ENCODE assay signal across 17 cellular contexts in the genomic region with DNA sequence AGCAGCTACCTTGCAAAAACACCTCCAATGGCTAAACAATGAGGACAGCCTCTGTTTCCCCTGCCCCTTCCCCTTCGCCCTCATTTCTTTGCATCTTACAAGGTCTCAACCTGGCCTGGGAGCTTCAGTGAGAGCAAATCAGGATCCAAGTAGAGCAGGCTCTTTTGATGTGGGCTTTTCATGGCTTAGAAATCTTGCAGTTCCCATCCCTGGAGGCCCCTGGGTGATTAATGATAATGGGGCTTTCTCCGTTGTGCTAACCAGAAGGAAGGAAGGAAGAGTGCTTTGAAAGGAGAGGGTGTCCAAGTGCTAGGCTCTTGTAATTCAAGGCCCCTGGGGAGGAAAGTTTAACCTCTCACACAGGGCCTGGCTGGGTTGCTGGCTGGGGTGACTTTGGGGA. TPM values are rescaled to one million over a fixed set of nuclear protein-coding genes. Genes with fewer than 3 reads are reported as not detected.
DNase-seq lines count a peak whose midpoint lies in the region; ATAC-seq and TF ChIP-seq lines count a peak whose summit lies in the region.
"Had no signal": no experiment of that assay in that cellular context is flagged by ENCODE, and none has a peak within 500 bp of the region (broad histone marks: within the 10 kb centered on the region; RNA-seq: fewer than 3 reads in every experiment).

No MANE protein-coding gene starts in this region.

- H4K91ac ChIP-seq in neuronal stem cell (ENCODE audit: low read depth, low read length, poor library complexity) = no peak overlapping the region

- WGBS in neuronal stem cell (ENCODE audit: extremely low coverage in 2 of 2, insufficient read length in 2 of 2, insufficient replicate concordance in 1 of 2), 2 donors = no CpG with 5 or more reads among the region's 2 CpGs

- peak; percentile 87 for ATAC-seq in DND-41 (ENCODE audit: insufficient read depth, low read depth)
- ATAC-seq in HG03175 (IDR thresholded peaks at IDR 0.05; ENCODE audit: unreplicated experiment) = no peak
- ATAC-seq in GM18517 (IDR thresholded peaks at IDR 0.05; ENCODE audit: unreplicated experiment) = no peak
- no peak for ATAC-seq in HG03039 (IDR thresholded peaks at IDR 0.05; ENCODE audit: unreplicated experiment)
- ATAC-seq: GM12878, HCT116 had no signal

- H3K79me1 ChIP-seq in neuronal stem cell (ENCODE audit: low read depth, low read length) = no peaks in the 10 kb centered on the region

- H3K4ac ChIP-seq in neuronal stem cell (ENCODE audit: low read length) = no peak overlapping the region

- H3K4me2 ChIP-seq in DND-41 (ENCODE audit: insufficient read depth, low read length) = no peak overlapping the region
- H3K4me2 ChIP-seq in Loucy (ENCODE audit: low read depth, low read length, poor library complexity, severe bottlenecking) = peak overlapping the region; percentile 50
- no peak overlapping the region for H3K4me2 ChIP-seq in neuronal stem cell (ENCODE audit: insufficient read depth, low read length, poor library complexity, severe bottlenecking)

- no peak overlapping the region for H2BK15ac ChIP-seq in neuronal stem cell (ENCODE audit: low read length)

- no peaks in the 10 kb centered on the region for H3K9me3 ChIP-seq in DND-41 (ENCODE audit: insufficient read depth, low read length, severe bottlenecking)
- no peaks in the 10 kb centered on the region for H3K9me3 ChIP-seq in Loucy (ENCODE audit: insufficient read depth, low read depth, low read length)
- peaks cover 0 to 3% of the 10 kb centered on the region in 2 donors for H3K9me3 ChIP-seq in neuronal stem cell (replicated peaks in 1 of 2; ENCODE audit: control insufficient read depth in 2 of 2, insufficient read depth in 1 of 2, low read depth in 1 of 2, low read length in 2 of 2)

- peaks cover 11% of the 10 kb centered on the region for H3K27me3 Mint-ChIP-seq in mesothelial cell of epicardium (ENCODE audit: low read depth)

- no peaks in the 10 kb centered on the region for H3K27me3 ChIP-seq in DND-41 (ENCODE audit: insufficient read depth, low read length, poor library complexity)
- H3K27me3 ChIP-seq in Loucy (ENCODE audit: insufficient read depth, low read length, poor library complexity, severe bottlenecking) = no peaks in the 10 kb centered on the region
- H3K27me3 ChIP-seq in neuronal stem cell (ENCODE audit: control insufficient read depth in 3 of 3, insufficient read depth in 3 of 3, low read depth in 1 of 3, low read length in 3 of 3) = peaks cover 0 to 9% (median 2%) of the 10 kb centered on the region in 3 experiments

- H3K9me3 Mint-ChIP-seq in mesothelial cell of epicardium = no peaks in the 10 kb centered on the region
- H3K9me3 Mint-ChIP-seq: CD4-positive, alpha-beta T cell; H9 had no signal

- H3K4me1 ChIP-seq in DND-41 (ENCODE audit: insufficient read depth, low read length) (peaks cover 14% of the 10 kb centered on the region), Loucy (ENCODE audit: insufficient read depth, low read length, poor library complexity, severe bottlenecking) (peaks cover 25% of the 10 kb centered on the region), neuronal stem cell (ENCODE audit: control insufficient read depth in 2 of 2, insufficient read depth in 1 of 2, low read depth in 1 of 2, low read length in 2 of 2) (peaks cover 0 to 6% of the 10 kb centered on the region in 2 donors)

- no peak overlapping the region for H3K23ac ChIP-seq in neuronal stem cell (ENCODE audit: low read depth, low read length, poor library complexity)

- no peak overlapping the region for H2BK5ac ChIP-seq in neuronal stem cell (ENCODE audit: low read length)

- no peak overlapping the region for H3K14ac ChIP-seq in neuronal stem cell (ENCODE audit: low read length)

- no peak for TF ChIP-seq CTCF in DND-41 (IDR thresholded peaks at IDR 0.05; ENCODE audit: borderline replicate concordance, extremely low read depth, low read length, poor library complexity, severe bottlenecking)
- TF ChIP-seq CTCF in Loucy (conservative IDR thresholded peaks at IDR 0.05; ENCODE audit: low read length) = no peak
- TF ChIP-seq CTCF in mesothelial cell of epicardium (IDR thresholded peaks at IDR 0.05; ENCODE audit: unreplicated experiment) = no peak

- no peak overlapping the region for H3K4me3 ChIP-seq in DND-41 (ENCODE audit: low read depth in 1 of 2, low read length in 2 of 2)
- no peak overlapping the region for H3K4me3 ChIP-seq in Loucy (ENCODE audit: low read length, poor library complexity, severe bottlenecking)
- H3K4me3 ChIP-seq in neuronal stem cell (ENCODE audit: low read length in 2 of 2) = no peak overlapping the region
- H3K4me3 ChIP-seq: GM12878, GM23248 had no signal

- DNase-seq in DND-41 = peak; percentile 65
- DNase-seq in mesothelial cell of epicardium (ENCODE audit: low spot score in 2 of 2, unreplicated experiment in 2 of 2) = no peak
- no peak for DNase-seq in neuronal stem cell (ENCODE audit: low spot score)
- DNase-seq in NCI-H446 treated with DMSO at 0.1 percent for 48 hours (lab: John Stamatoyannopoulos, UW) = no peak
- DNase-seq: CD4-positive, alpha-beta T cell; CD8-positive, alpha-beta memory T cell; DMS 273 treated with DMSO at 0.1 percent for 48 hours; DMS79; GM23248; H9 had no signal

- no peaks in the 10 kb centered on the region for H3F3A ChIP-seq in Loucy (ENCODE audit: low read depth)

- no peak overlapping the region for H2AFZ ChIP-seq in DND-41 (ENCODE audit: low read depth, low read length)
- no peak overlapping the region for H2AFZ ChIP-seq in Loucy (ENCODE audit: low read length)
- peak overlapping the region; percentile 4 for H2AFZ ChIP-seq in neuronal stem cell (ENCODE audit: low read length)
- H2AFZ ChIP-seq: GM23248 had no signal

- no peaks in the 10 kb centered on the region for H4K20me1 ChIP-seq in DND-41 (ENCODE audit: insufficient read depth, low read length)
- H4K20me1 ChIP-seq in Loucy (ENCODE audit: insufficient read depth, low read length, poor library complexity, severe bottlenecking) = no peaks in the 10 kb centered on the region

- H2BK12ac ChIP-seq in neuronal stem cell (ENCODE audit: low read length) = no peak overlapping the region

- H3K36me3 ChIP-seq in DND-41 (ENCODE audit: insufficient read depth, low read length) (no peaks in the 10 kb centered on the region), Loucy (ENCODE audit: insufficient read depth, low read length) (no peaks in the 10 kb centered on the region), neuronal stem cell (replicated peaks in 1 of 2; ENCODE audit: control insufficient read depth in 2 of 2, insufficient read depth in 2 of 2, low read length in 2 of 2) (no peaks in the 10 kb centered on the region)

- no peak overlapping the region for H4K8ac ChIP-seq in neuronal stem cell (ENCODE audit: low read depth, low read length)

- H3K9ac ChIP-seq in DND-41 (ENCODE audit: low read depth, low read length) (no peak overlapping the region), Loucy (ENCODE audit: low read depth, low read length, poor library complexity, severe bottlenecking) (no peak overlapping the region), neuronal stem cell (ENCODE audit: low read depth, low read length, poor library complexity) (no peak overlapping the region)
- H3K9ac ChIP-seq: GM23248 had no signal

- H3K4me3 Mint-ChIP-seq in mesothelial cell of epicardium = no peak overlapping the region
- H3K4me3 Mint-ChIP-seq: CD4-positive, alpha-beta T cell; CD8-positive, alpha-beta memory T cell; H9 had no signal

- H3K9me2 ChIP-seq in Loucy (replicated peaks; ENCODE audit: low read depth, low read length) = no peaks in the 10 kb centered on the region

- H3K4me1 Mint-ChIP-seq in mesothelial cell of epicardium = peaks cover 13% of the 10 kb centered on the region
- H3K4me1 Mint-ChIP-seq: CD14-positive monocyte; CD8-positive, alpha-beta memory T cell had no signal

- no peak overlapping the region for H2AK5ac ChIP-seq in neuronal stem cell (ENCODE audit: low read depth, low read length)

- peak overlapping the region; percentile 39 for H3K27ac Mint-ChIP-seq in mesothelial cell of epicardium
- H3K27ac Mint-ChIP-seq: CD4-positive, alpha-beta T cell; H9 had no signal

- H3K79me2 ChIP-seq in DND-41 (ENCODE audit: insufficient read depth, low read length) (no peaks in the 10 kb centered on the region), Loucy (ENCODE audit: insufficient read depth, low read length) (no peaks in the 10 kb centered on the region)

- no peaks in the 10 kb centered on the region for H3K36me3 Mint-ChIP-seq in mesothelial cell of epicardium
- H3K36me3 Mint-ChIP-seq: CD14-positive monocyte; CD8-positive, alpha-beta memory T cell had no signal

- H3K18ac ChIP-seq in neuronal stem cell (ENCODE audit: low read length) = peak overlapping the region; percentile 32

- H3K27ac ChIP-seq in DND-41 (ENCODE audit: low read length) (no peak overlapping the region), neuronal stem cell (replicated peaks; ENCODE audit: low read length) (no peak overlapping the region)
- H3K27ac ChIP-seq: GM23248 had no signal

- H2BK120ac ChIP-seq in neuronal stem cell (ENCODE audit: low read depth, low read length) = no peak overlapping the region

RNA-seq across cellular contexts. Expression of a gene that starts 18.5 kb away (rescaled TPM):
- total RNA-seq in mesothelial cell of epicardium = 40.3 to 45.8 TPM (median 45.2 TPM) in 3 replicates
- polyA plus RNA-seq in neuronal stem cell (2013, experiment 1 of 2) = 8.1 TPM
- 8.2 TPM for polyA plus RNA-seq in neuronal stem cell (2013, experiment 2 of 2)
- total RNA-seq: CD4-positive, alpha-beta T cell; CD8-positive, alpha-beta memory T cell; GM12878 had no signal
- polyA plus RNA-seq: CD14-positive monocyte; CD8-positive, alpha-beta memory T cell had no signal
